ENCODE assay signal across 23 cellular contexts in genomic region chr4:38661371-38661770, GRCh38. TPM values are rescaled to one million over a fixed set of nuclear protein-coding genes. Genes with fewer than 3 reads are reported as not detected.
DNase-seq lines count a peak whose midpoint lies in the region; ATAC-seq and TF ChIP-seq lines count a peak whose summit lies in the region.
"Had no signal": no experiment of that assay in that cellular context is flagged by ENCODE, and none has a peak within 500 bp of the region (broad histone marks: within the 10 kb centered on the region; RNA-seq: fewer than 3 reads in every experiment).

No MANE protein-coding gene starts in this region.

- intact Hi-C loops in activated T-helper 2 cell treated with anti-CD3 and anti-CD28 coated beads, Interferon-gamma antibody, Interleukin-2, Interleukin-4, amounts not matched to agents 10 μg/mL and 5 μg/mL and 100 μg/mL, durations not matched to agents 14 hours and 24 hours and 36 hours (cut with micrococcal nuclease), result loop anchor here (10.0 kb wide), 2 partner anchors 767 to 977 kb away; partner anchors contain the start of genes RELL1 and TBC1D1
- intact Hi-C loops in transverse colon (cut with DNase I; ENCODE audit: low total_unique reads) (loop anchor here (10.0 kb wide), 1 partner anchor 67 kb away; no protein-coding TSS in a partner anchor), left lung (cut with DNase I) (no loop called here)

- no peaks in the 10 kb centered on the region for H3K27me3 Mint-ChIP-seq in activated naive CD4-positive, alpha-beta T cell treated with anti-CD3 and anti-CD28 coated beads, Interleukin-2, amount 50 U/mL, for 24 hours
- peaks cover 61% of the 10 kb centered on the region for H3K27me3 Mint-ChIP-seq in activated T-helper 2 cell treated with anti-CD3 and anti-CD28 coated beads, Interferon-gamma antibody, Interleukin-2, Interleukin-4, amounts not matched to agents 10 μg/mL and 5 μg/mL and 100 μg/mL, durations not matched to agents 14 hours and 24 hours and 36 hours (ENCODE audit: low read depth)
- H3K27me3 Mint-ChIP-seq: effector memory CD8-positive, alpha-beta T cell had no signal

- H3K4me1 Mint-ChIP-seq in activated naive CD4-positive, alpha-beta T cell treated with anti-CD3 and anti-CD28 coated beads, Interleukin-2, amount 50 U/mL, for 24 hours, result peaks cover 68% of the 10 kb centered on the region
- H3K4me1 Mint-ChIP-seq in activated T-helper 2 cell treated with anti-CD3 and anti-CD28 coated beads, Interferon-gamma antibody, Interleukin-2, Interleukin-4, amounts not matched to agents 10 μg/mL and 5 μg/mL and 100 μg/mL, durations not matched to agents 14 hours and 24 hours and 36 hours (ENCODE audit: low read depth), result peaks cover 10% of the 10 kb centered on the region

- in situ Hi-C loops in transverse colon (cut with MboI; ENCODE audit: low pct_ligation_motif_present in 1 of 4, low pct_unique_long_range_greater_than_20kb in 1 of 4, low sequenced_read_pairs in 3 of 4), result no loop called here

- DNase-seq in activated naive CD4-positive, alpha-beta T cell treated with anti-CD3 and anti-CD28 coated beads, Interleukin-2, amount 50 U/mL, for 72 hours (ENCODE audit: low spot score in 2 of 2), result no peak
- no peak for DNase-seq in activated T-helper 2 cell treated with anti-CD3 and anti-CD28 coated beads, Interferon-gamma antibody, Interleukin-2, Interleukin-4, amounts not matched to agents 10 μg/mL and 5 μg/mL and 100 μg/mL, durations not matched to agents 14 hours and 24 hours and 36 hours (ENCODE audit: low spot score)
- no peak for DNase-seq in transverse colon
- no peak for DNase-seq in left lung
- no peak for DNase-seq in DMS53 (lab: John Stamatoyannopoulos, UW)
- no peak for DNase-seq in midbrain (lab: John Stamatoyannopoulos, UW)
- DNase-seq: activated CD4-positive, CD25-positive, alpha-beta regulatory T cell; activated CD8-positive, alpha-beta memory T cell treated with anti-CD3 and anti-CD28 coated beads for 24 hours; adrenal gland; effector memory CD8-positive, alpha-beta T cell; KBM-7; MM.1S; NCI-H1436 treated with DMSO at 0.1 percent for 48 hours; NCI-H524 treated with DMSO at 0.1 percent for 48 hours; T1000 had no signal

- no peaks in the 10 kb centered on the region for H3K9me3 ChIP-seq in mucosa of rectum (ENCODE audit: control insufficient read depth in 2 of 2, low read length in 2 of 2)
- no peaks in the 10 kb centered on the region for H3K9me3 ChIP-seq in transverse colon
- H3K9me3 ChIP-seq in left lung, result no peaks in the 10 kb centered on the region
- H3K9me3 ChIP-seq: adrenal gland, breast epithelium, colonic mucosa, vagina had no signal

- H3K9ac ChIP-seq in mucosa of rectum (ENCODE audit: low read depth in 1 of 2, low read length in 2 of 2), result no peak overlapping the region

- H3K36me3 ChIP-seq in mucosa of rectum (ENCODE audit: control insufficient read depth in 2 of 2, insufficient read depth in 2 of 2, low read length in 2 of 2) (no peaks in the 10 kb centered on the region), transverse colon (no peaks in the 10 kb centered on the region), left lung (no peaks in the 10 kb centered on the region)
- H3K36me3 ChIP-seq: adrenal gland, breast epithelium, colonic mucosa, vagina had no signal

- 89 to 100% methylated on average over 3 of the region's 3 CpGs for WGBS in transverse colon (ENCODE audit: low coverage in 1 of 2), 2 donors

- ATAC-seq in activated naive CD4-positive, alpha-beta T cell treated with anti-CD3 and anti-CD28 coated beads, Interleukin-2, amount 50 U/mL, for 72 hours, result no peak
- no peak for ATAC-seq in left lung
- ATAC-seq: effector memory CD8-positive, alpha-beta T cell had no signal

- peak overlapping the region; percentile 71 for H3K4me3 Mint-ChIP-seq in activated naive CD4-positive, alpha-beta T cell treated with anti-CD3 and anti-CD28 coated beads, Interleukin-2, amount 50 U/mL, for 24 hours
- peak overlapping the region; percentile 26 for H3K4me3 Mint-ChIP-seq in activated T-helper 2 cell treated with anti-CD3 and anti-CD28 coated beads, Interferon-gamma antibody, Interleukin-2, Interleukin-4, amounts not matched to agents 10 μg/mL and 5 μg/mL and 100 μg/mL, durations not matched to agents 14 hours and 24 hours and 36 hours (ENCODE audit: low read depth)

- H3K27me3 ChIP-seq in mucosa of rectum (ENCODE audit: control insufficient read depth in 2 of 2, insufficient read depth in 2 of 2, low read length in 2 of 2) (no peaks in the 10 kb centered on the region), transverse colon (no peaks in the 10 kb centered on the region), left lung (no peaks in the 10 kb centered on the region)
- H3K27me3 ChIP-seq: adrenal gland, breast epithelium, colonic mucosa, vagina had no signal

- H3K27ac Mint-ChIP-seq in activated naive CD4-positive, alpha-beta T cell treated with anti-CD3 and anti-CD28 coated beads, Interleukin-2, amount 50 U/mL, for 24 hours, result peak overlapping the region; percentile 90
- no peak overlapping the region for H3K27ac Mint-ChIP-seq in activated naive CD4-positive, alpha-beta T cell treated with anti-CD3 and anti-CD28 coated beads, Interleukin-2, amount 50 U/mL, for 72 hours
- no peak overlapping the region for H3K27ac Mint-ChIP-seq in activated T-helper 2 cell treated with anti-CD3 and anti-CD28 coated beads, Interferon-gamma antibody, Interleukin-2, Interleukin-4, amounts not matched to agents 10 μg/mL and 5 μg/mL and 100 μg/mL, durations not matched to agents 14 hours and 24 hours and 36 hours

- TF ChIP-seq EP300 in transverse colon (IDR thresholded peaks at IDR 0.05; ENCODE audit: low read depth), result no peak

- no peaks in the 10 kb centered on the region for H3K9me3 Mint-ChIP-seq in activated naive CD4-positive, alpha-beta T cell treated with anti-CD3 and anti-CD28 coated beads, Interleukin-2, amount 50 U/mL, for 24 hours
- H3K9me3 Mint-ChIP-seq in activated naive CD4-positive, alpha-beta T cell treated with anti-CD3 and anti-CD28 coated beads, Interleukin-2, amount 50 U/mL, for 72 hours, result peaks cover 4 to 7% of the 10 kb centered on the region in 2 donors
- peaks cover 5% of the 10 kb centered on the region for H3K9me3 Mint-ChIP-seq in activated T-helper 2 cell treated with anti-CD3 and anti-CD28 coated beads, Interferon-gamma antibody, Interleukin-2, Interleukin-4, amounts not matched to agents 10 μg/mL and 5 μg/mL and 100 μg/mL, durations not matched to agents 14 hours and 24 hours and 36 hours
- H3K9me3 Mint-ChIP-seq: effector memory CD8-positive, alpha-beta T cell had no signal

- TF ChIP-seq POLR2A in transverse colon (IDR thresholded peaks at IDR 0.05), result no peak

- peaks cover 2% of the 10 kb centered on the region for H3K36me3 Mint-ChIP-seq in activated naive CD4-positive, alpha-beta T cell treated with anti-CD3 and anti-CD28 coated beads, Interleukin-2, amount 50 U/mL, for 24 hours
- peaks cover 5 to 19% of the 10 kb centered on the region in 2 donors for H3K36me3 Mint-ChIP-seq in activated naive CD4-positive, alpha-beta T cell treated with anti-CD3 and anti-CD28 coated beads, Interleukin-2, amount 50 U/mL, for 72 hours
- H3K36me3 Mint-ChIP-seq in activated T-helper 2 cell treated with anti-CD3 and anti-CD28 coated beads, Interferon-gamma antibody, Interleukin-2, Interleukin-4, amounts not matched to agents 10 μg/mL and 5 μg/mL and 100 μg/mL, durations not matched to agents 14 hours and 24 hours and 36 hours (ENCODE audit: low read depth), result no peaks in the 10 kb centered on the region

- H3K4me3 ChIP-seq in mucosa of rectum (ENCODE audit: low read length in 2 of 2) (no peak overlapping the region), transverse colon (no peak overlapping the region), left lung (no peak overlapping the region)
- H3K4me3 ChIP-seq: adrenal gland, breast epithelium, colonic mucosa, SK-N-MC, vagina had no signal

- H3K27ac ChIP-seq in mucosa of rectum (ENCODE audit: low read depth in 2 of 2, low read length in 2 of 2), result peak overlapping the region; percentile 99
- H3K27ac ChIP-seq in transverse colon, result peak overlapping the region; percentile 100
- no peak overlapping the region for H3K27ac ChIP-seq in left lung
- H3K27ac ChIP-seq: adrenal gland, C4-2B, RWPE1, SK-N-MC had no signal

- H3K4me1 ChIP-seq in mucosa of rectum (ENCODE audit: control insufficient read depth in 2 of 2, insufficient read depth in 2 of 2, low read length in 2 of 2) (peaks cover 8 to 13% of the 10 kb centered on the region in 2 donors), transverse colon (peaks cover 0 to 22% (median 15%) of the 10 kb centered on the region in 4 donors), left lung (peaks cover 8 to 30% of the 10 kb centered on the region in 2 donors)
- H3K4me1 ChIP-seq: colonic mucosa had no signal

- TF ChIP-seq CTCF in transverse colon (IDR thresholded peaks at IDR 0.05), result no peak
- no peak for TF ChIP-seq CTCF in left lung (IDR thresholded peaks at IDR 0.05)

RNA-seq across cellular contexts. Expression of gene KLF3, which starts 2.6 kb away (rescaled TPM):
- 10 to 100 TPM in 1 of 2 donors, 1 to 10 TPM in 1; 6.9 to 10.1 TPM for total RNA-seq in activated naive CD4-positive, alpha-beta T cell treated with anti-CD3 and anti-CD28 coated beads, Interleukin-2, amount 50 U/mL, for 72 hours
- 0.62 and 0.71 TPM in 2 replicates for total RNA-seq in activated T-helper 2 cell treated with anti-CD3 and anti-CD28 coated beads, Interferon-gamma antibody, Interleukin-2, Interleukin-4, amounts not matched to agents 10 μg/mL and 5 μg/mL and 100 μg/mL, durations not matched to agents 14 hours and 24 hours and 36 hours
- 100 to 1,000 TPM; 111 to 174 (median 132) TPM for total RNA-seq in transverse colon
- 10 to 100 TPM; 43.5 to 59.8 TPM for total RNA-seq in left lung

Comparison
In these comparisons a context has a peak if more than half of its experiments do, and no peak if none do; other contexts are left out.
1. H3K27ac ChIP-seq: peak in mucosa of rectum (2 of 2) and transverse colon (4 of 4); none in left lung (0 of 2).
2. RNA of gene KLF3, which starts 2.6 kb away (total RNA-seq): 111 to 174 TPM in transverse colon and 43.5 to 59.8 TPM in left lung; 6.9 to 10.1 TPM in activated naive CD4-positive, alpha-beta T cell treated with anti-CD3 and anti-CD28 coated beads, Interleukin-2, amount 50 U/mL, for 72 hours and 0.62 to 0.71 TPM in activated T-helper 2 cell treated with anti-CD3 and anti-CD28 coated beads, Interferon-gamma antibody, Interleukin-2, Interleukin-4, amounts not matched to agents 10 μg/mL and 5 μg/mL and 100 μg/mL, durations not matched to agents 14 hours and 24 hours and 36 hours; every median in the first group is over 4 times any median in the second.
3. intact Hi-C loops: an anchor here in activated T-helper 2 cell treated with anti-CD3 and anti-CD28 coated beads, Interferon-gamma antibody, Interleukin-2, Interleukin-4, amounts not matched to agents 10 μg/mL and 5 μg/mL and 100 μg/mL, durations not matched to agents 14 hours and 24 hours and 36 hours (10.0 kb wide) and transverse colon (10.0 kb wide); none called in left lung.